In the genomic region with DNA sequence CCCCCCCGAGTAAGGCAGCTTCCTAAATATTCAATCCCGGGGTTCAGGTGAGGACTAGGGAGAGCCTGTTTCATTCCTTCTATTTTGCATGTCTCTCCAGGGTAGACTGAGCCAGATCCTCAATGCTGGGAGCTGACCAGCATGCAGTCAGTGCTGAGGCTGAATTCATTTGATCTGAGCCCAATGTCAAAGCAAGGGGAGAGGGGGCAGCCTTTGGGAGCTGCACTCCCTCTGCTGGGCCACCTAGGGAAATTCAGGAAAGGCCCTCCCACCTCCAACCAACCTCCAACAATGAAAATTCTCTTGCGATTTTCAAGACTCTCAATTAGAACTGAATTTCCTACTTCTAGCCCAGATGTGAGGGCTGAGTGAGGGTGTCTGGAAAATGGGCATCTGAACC, we compare ENCODE assay signal across 8 cellular contexts.
DNase-seq lines count a peak whose midpoint lies in the region; ATAC-seq and TF ChIP-seq lines count a peak whose summit lies in the region.

No MANE protein-coding gene starts in this region.

- H3K36me3 ChIP-seq in BLaER1 treated with 17β-estradiol and CSF1 and Interleukin-3, amounts not matched to agents 10 nM and 100 nM, result no peaks in the 10 kb centered on the region
- H3K36me3 ChIP-seq in sigmoid colon, result no peaks in the 10 kb centered on the region

- in situ Hi-C loops in SK-MEL-5 (cut with HindIII; ENCODE audit: low pct_unique_long_range_greater_than_20kb, low sequenced_read_pairs), result no loop called here
- in situ Hi-C loops in GM13977 (cut with MboI; ENCODE audit: low pct_unique_long_range_greater_than_20kb, low sequenced_read_pairs, unreplicated experiment), result no loop called here

- H3K9ac ChIP-seq in BLaER1 treated with 17β-estradiol and CSF1 and Interleukin-3, amounts not matched to agents 10 nM and 100 nM, result no peak overlapping the region

- H3K4me1 ChIP-seq in BLaER1 treated with 17β-estradiol and CSF1 and Interleukin-3, amounts not matched to agents 10 nM and 100 nM, result peaks cover 21 to 76% (median 68%) of the 10 kb centered on the region in 10 experiments
- no peaks in the 10 kb centered on the region for H3K4me1 ChIP-seq in sigmoid colon

- no peak for TF ChIP-seq POLR2A in sigmoid colon (IDR thresholded peaks at IDR 0.05)

- intact Hi-C loops in left colon (cut with DNase I, micrococcal nuclease) (no loop called here), sigmoid colon (cut with DNase I) (no loop called here)

- H3K4me3 ChIP-seq in BLaER1 treated with 17β-estradiol and CSF1 and Interleukin-3, amounts not matched to agents 10 nM and 100 nM, result no peak overlapping the region
- H3K4me3 ChIP-seq in sigmoid colon, result no peak overlapping the region

- whole genome bisulfite sequencing in sigmoid colon, 2 donors, result 14 to 21% methylated on average over 3 of the region's 3 CpGs

- H3K9me3 ChIP-seq in BLaER1 treated with 17β-estradiol and CSF1 and Interleukin-3, amounts not matched to agents 10 nM and 100 nM (replicated peaks in 1 of 11), result no peaks in the 10 kb centered on the region
- no peaks in the 10 kb centered on the region for H3K9me3 ChIP-seq in sigmoid colon

- DNase-seq in HuH-7 (ENCODE audit: low spot score), result peak; percentile 49
- peak; percentile 59 for DNase-seq in SK-MEL-5 (ENCODE audit: low read depth, low spot score)
- no peak for DNase-seq in left colon
- DNase-seq in sigmoid colon, result no peak
- DNase-seq in GM13977 (ENCODE audit: low spot score), result no peak
- no peak for DNase-seq in NCI-H1092 treated with DMSO at 0.1 percent for 48 hours (lab: John Stamatoyannopoulos, UW)

- peaks cover 0 to 9% (median 0%) of the 10 kb centered on the region in 11 experiments; a peak in 1 of 22 replicates for H3K27me3 ChIP-seq in BLaER1 treated with 17β-estradiol and CSF1 and Interleukin-3, amounts not matched to agents 10 nM and 100 nM
- peaks cover 0 to 17% (median 7%) of the 10 kb centered on the region in 3 donors for H3K27me3 ChIP-seq in sigmoid colon

- TF ChIP-seq CTCF in sigmoid colon (IDR thresholded peaks at IDR 0.05) (no peak), GM13977 (IDR thresholded peaks at IDR 0.05; ENCODE audit: extremely low read depth, insufficient read depth, missing control alignments) (no peak)

- H4K20me1 ChIP-seq in BLaER1 treated with 17β-estradiol and CSF1 and Interleukin-3, amounts not matched to agents 10 nM and 100 nM, result peaks cover 0 to 5% (median 0%) of the 10 kb centered on the region in 11 experiments; a peak in 1 of 22 replicates

- H3K27ac ChIP-seq in BLaER1 treated with 17β-estradiol and CSF1 and Interleukin-3, amounts not matched to agents 10 nM and 100 nM, result no peak overlapping the region
- no peak overlapping the region for H3K27ac ChIP-seq in sigmoid colon

- ATAC-seq in left colon (peak; percentile 50), GM18511 (IDR thresholded peaks at IDR 0.05; ENCODE audit: unreplicated experiment) (no peak)

- peak overlapping the region in 9 of 11 experiments; percentile 5 to 96 (median 89); a peak in 16 of 22 replicates for H3K4me2 ChIP-seq in BLaER1 treated with 17β-estradiol and CSF1 and Interleukin-3, amounts not matched to agents 10 nM and 100 nM

- TF ChIP-seq EP300 in sigmoid colon (IDR thresholded peaks at IDR 0.05), result no peak

Comparison
In these comparisons a context has a peak if more than half of its experiments do, and no peak if none do; other contexts are left out.
1. DNase-seq: peak in HuH-7 (single experiment) and SK-MEL-5 (single experiment); none in left colon (0 of 2), sigmoid colon (single experiment), GM13977 (single experiment) and NCI-H1092 treated with DMSO at 0.1 percent for 48 hours (single experiment).